Comparison of ENCODE assay signal across 8 cellular contexts in genomic region chrX:150364347-150365050, GRCh38. TPM values are rescaled to one million over a fixed set of nuclear protein-coding genes. Genes with fewer than 3 reads are reported as not detected.
DNase-seq lines count a peak whose midpoint lies in the region; ATAC-seq, FAIRE-seq and TF ChIP-seq lines count a peak whose summit lies in the region.

No MANE protein-coding gene starts in this region.

- H3K4me3 Mint-ChIP-seq in Caco-2 (ENCODE audit: unreplicated experiment) = peak overlapping the region; percentile 42
- H3K4me3 Mint-ChIP-seq in astrocyte (ENCODE audit: unreplicated experiment) = peak overlapping the region; percentile 80

- TF ChIP-seq POLR2A in gastrocnemius medialis (IDR thresholded peaks at IDR 0.05) = no peak

- POLR2A ChIA-PET in Caco-2 (lab: Charles Lee) = no interaction called here

- no peaks in the 10 kb centered on the region for H3K36me3 Mint-ChIP-seq in Caco-2 (ENCODE audit: insufficient read depth, unreplicated experiment)
- no peaks in the 10 kb centered on the region for H3K36me3 Mint-ChIP-seq in astrocyte (ENCODE audit: low read depth, unreplicated experiment)

- H3K27me3 ChIP-seq in Caco-2 (replicated peaks; ENCODE audit: control insufficient read depth, insufficient read depth, low read length) (no peaks in the 10 kb centered on the region; the same call in none of the 2 replicates), astrocyte (ENCODE audit: insufficient read depth, low read length) (no peaks in the 10 kb centered on the region), iPS-15b (ENCODE audit: control insufficient read depth, insufficient read depth, low read length) (peaks cover 61% of the 10 kb centered on the region), gastrocnemius medialis (no peaks in the 10 kb centered on the region)

- H3K27ac ChIP-seq in astrocyte (ENCODE audit: low read depth, low read length) (peak overlapping the region; percentile 77), gastrocnemius medialis (peak overlapping the region; percentile 79 to 89 (median 85))

- H3K36me3 ChIP-seq in Caco-2 (ENCODE audit: control insufficient read depth, insufficient read depth, low read length) (no peaks in the 10 kb centered on the region), astrocyte (ENCODE audit: insufficient read depth, low read length) (no peaks in the 10 kb centered on the region), iPS-15b (ENCODE audit: control insufficient read depth, insufficient read depth, low read length) (no peaks in the 10 kb centered on the region), gastrocnemius medialis (no peaks in the 10 kb centered on the region)

- no peaks in the 10 kb centered on the region for H3K9me3 Mint-ChIP-seq in Caco-2 (ENCODE audit: unreplicated experiment)
- H3K9me3 Mint-ChIP-seq in astrocyte (ENCODE audit: unreplicated experiment) = no peaks in the 10 kb centered on the region

- H3K27me3 Mint-ChIP-seq in Caco-2 (ENCODE audit: insufficient read depth, unreplicated experiment) (peaks cover 37% of the 10 kb centered on the region), astrocyte (ENCODE audit: low read depth, unreplicated experiment) (peaks cover 12% of the 10 kb centered on the region)

- intact Hi-C loops in Caco-2 (cut with micrococcal nuclease; ENCODE audit: unreplicated experiment) = no loop called here
- intact Hi-C loops in gastrocnemius medialis (cut with DNase I; ENCODE audit: low total_unique reads) = loop anchor here (1.0 to 10.0 kb wide), 6 partner anchors 122 to 430 kb away; partner anchors contain the start of genes EOLA2 and MTMR1

- in situ Hi-C loops in gastrocnemius medialis (cut with MboI; ENCODE audit: low sequenced_read_pairs in 4 of 4) = loop anchor here in 2 of 4 donors (25.0 kb wide), 1 partner anchor 402 kb away; no protein-coding TSS in a partner anchor

- DNase-seq in Caco-2 (no peak), NAMALWA (ENCODE audit: low spot score) (peak; percentile 2), astrocyte (ENCODE audit: low read depth) (no peak), gastrocnemius medialis (no peak), amniotic stem cell (lab: John Stamatoyannopoulos, UW) (no peak)

- H3K4me1 Mint-ChIP-seq in Caco-2 (ENCODE audit: low read depth, unreplicated experiment) = peaks cover 6% of the 10 kb centered on the region
- peaks cover 2% of the 10 kb centered on the region for H3K4me1 Mint-ChIP-seq in astrocyte (ENCODE audit: low read depth, unreplicated experiment)

- CTCF ChIA-PET in Caco-2 (lab: Charles Lee) = no interaction called here

- peaks cover 27% of the 10 kb centered on the region for H3K79me2 ChIP-seq in astrocyte (ENCODE audit: insufficient read depth, low read length)

- H3K9ac ChIP-seq in astrocyte (ENCODE audit: low read length) (peak overlapping the region; percentile 85), iPS-15b (ENCODE audit: low read depth, low read length) (no peak overlapping the region)

- H3K4me2 ChIP-seq in astrocyte (ENCODE audit: low read length) = peak overlapping the region; percentile 96

- FAIRE-seq in astrocyte (lab: Jason Lieb, UNC) = no peak

- H3K27ac Mint-ChIP-seq in Caco-2 (ENCODE audit: unreplicated experiment) (no peak overlapping the region), astrocyte (ENCODE audit: unreplicated experiment) (no peak overlapping the region)

- H3K9me3 ChIP-seq in Caco-2 (no peaks in the 10 kb centered on the region), astrocyte (ENCODE audit: insufficient read depth, low read depth, low read length) (no peaks in the 10 kb centered on the region), iPS-15b (ENCODE audit: control insufficient read depth, insufficient read depth, low read length) (no peaks in the 10 kb centered on the region), gastrocnemius medialis (no peaks in the 10 kb centered on the region)

- H2AFZ ChIP-seq in astrocyte (ENCODE audit: low read depth, low read length) = peak overlapping the region; percentile 41

- peak in 1 of 2 donors; percentile 16 for ATAC-seq in gastrocnemius medialis
- no peak for ATAC-seq in GM21390 (IDR thresholded peaks at IDR 0.05; ENCODE audit: unreplicated experiment)
- no peak for ATAC-seq in HG03159 (IDR thresholded peaks at IDR 0.05; ENCODE audit: unreplicated experiment)

- H3K4me1 ChIP-seq in Caco-2 (no peaks in the 10 kb centered on the region), astrocyte (ENCODE audit: insufficient read depth, low read length) (peaks cover 22% of the 10 kb centered on the region), iPS-15b (ENCODE audit: control insufficient read depth, insufficient read depth, low read length) (peaks cover 2% of the 10 kb centered on the region), gastrocnemius medialis (peaks cover 0 to 9% of the 10 kb centered on the region in 2 donors)

- BruUV-seq in Caco-2 (replicated peaks; lab: Mats Ljungman, UMichigan) = no TSS peak

- H4K20me1 ChIP-seq in astrocyte (ENCODE audit: insufficient read depth, low read length) = no peaks in the 10 kb centered on the region

- no peak for TF ChIP-seq CTCF in Caco-2 (IDR thresholded peaks at IDR 0.05; ENCODE audit: insufficient read depth in 1 of 2, low read depth in 1 of 2, low read length in 1 of 2, severe bottlenecking in 1 of 2, unreplicated experiment in 1 of 2)
- no peak for TF ChIP-seq CTCF in astrocyte (IDR thresholded peaks at IDR 0.05; ENCODE audit: insufficient read depth, low read depth, low read length)
- no peak for TF ChIP-seq CTCF in gastrocnemius medialis (IDR thresholded peaks at IDR 0.05 in 4 of 5, conservative IDR thresholded peaks at IDR 0.05 in 1 of 5)

- H3K4me3 ChIP-seq in Caco-2 (ENCODE audit: low read depth, low read length) (peak overlapping the region; percentile 10; the same call in 1 of the 2 replicates), astrocyte (ENCODE audit: insufficient read depth, low read depth, low read length) (peak overlapping the region; percentile 71), iPS-15b (ENCODE audit: low read depth, low read length) (peak overlapping the region; percentile 58), gastrocnemius medialis (peak overlapping the region; percentile 67 to 93 (median 71))

RNA-seq across cellular contexts. Expression of gene MAMLD1, which starts 1.4 kb away (rescaled TPM):
- total RNA-seq in Caco-2 (2022) (not detected in 2 replicates), astrocyte (6.6 TPM in 2 replicates), gastrocnemius medialis (1 to 10 TPM; 1.2 to 2.0 (median 1.6) TPM)

Comparison
In these comparisons a context has a peak if more than half of its experiments do, and no peak if none do; other contexts are left out.
1. H3K4me3 ChIP-seq: peak in every context shown above with its lines; median percentile 71 in astrocyte; 71 in gastrocnemius medialis; 58 in iPS-15b; 10 in Caco-2.